2 cellular contexts compared by ENCODE assay signal in genomic region chr1:21628798-21629393, GRCh38.
A peak's percentile ranks its signal among the peaks of the same experiment; 100 is the strongest.
TF ChIP-seq lines count a peak whose summit lies in the region.

No MANE protein-coding gene starts in this region.

TF ChIP-seq in K562, 482 proteins besides CTCF, POLR2A, EP300 and RAD21:
- TF ChIP-seq ZC3H4 (CRISPR knock-in tag; IDR thresholded peaks at IDR 0.05; ENCODE audit: borderline replicate concordance): no peak
- TF ChIP-seq ZNF707 (CRISPR knock-in tag; conservative IDR thresholded peaks at IDR 0.05): no peak
- TF ChIP-seq HNRNPLL (IDR thresholded peaks at IDR 0.05; ENCODE audit: low read depth, low read length, poor library complexity, severe bottlenecking): no peak
- no peak for TF ChIP-seq CEBPZ (IDR thresholded peaks at IDR 0.05; ENCODE audit: borderline replicate concordance, low read depth, low read length)
- TF ChIP-seq ZNF224 (CRISPR knock-in tag; IDR thresholded peaks at IDR 0.05): no peak
- 0 out of 2 replicates have a peak, but pooled peaks have one; percentile 33 for TF ChIP-seq KAT7 (CRISPR knock-in tag; IDR thresholded peaks at IDR 0.05; ENCODE audit: borderline replicate concordance)
- TF ChIP-seq HNRNPL (IDR thresholded peaks at IDR 0.05; ENCODE audit: low read depth, low read length): no peak
- no peak for TF ChIP-seq YY1 (IDR thresholded peaks at IDR 0.05; ENCODE audit: borderline replicate concordance in 1 of 3, control insufficient read depth in 1 of 3, extremely low read depth in 1 of 3, insufficient read depth in 3 of 3, insufficient read length in 1 of 3, insufficient replicate concordance in 2 of 3, low read depth in 1 of 3, low read length in 2 of 3)
- TF ChIP-seq MAZ (CRISPR knock-in tag; conservative IDR thresholded peaks at IDR 0.05 in 1 of 2, IDR thresholded peaks at IDR 0.05 in 1 of 2): peak in 1 of 2 experiments; percentile 25; a peak in 1 of 4 replicates
- no peak for TF ChIP-seq MECOM (CRISPR knock-in tag; IDR thresholded peaks at IDR 0.05)
- TF ChIP-seq ZKSCAN1 (IDR thresholded peaks at IDR 0.05; ENCODE audit: low read depth, low read length): peak; percentile 92
- TF ChIP-seq ID3 (CRISPR knock-in tag; IDR thresholded peaks at IDR 0.05): no peak
- TF ChIP-seq ID3 (tag; IDR thresholded peaks at IDR 0.05): no peak

TF ChIP-seq in SK-N-SH, 30 proteins besides CTCF, POLR2A, EP300 and RAD21:
- no peak for TF ChIP-seq MXI1 (IDR thresholded peaks at IDR 0.05; ENCODE audit: low read depth, low read length)
- no peak for TF ChIP-seq USF1 (IDR thresholded peaks at IDR 0.05; ENCODE audit: borderline replicate concordance, low read depth)
- TF ChIP-seq FOXJ3 (CRISPR knock-in tag; IDR thresholded peaks at IDR 0.05): no peak
- TF ChIP-seq IRF3 (IDR thresholded peaks at IDR 0.05; ENCODE audit: low read depth, low read length): no peak
- TF ChIP-seq RFX5 (IDR thresholded peaks at IDR 0.05; ENCODE audit: low read length): no peak
- TF ChIP-seq TAF1 (IDR thresholded peaks at IDR 0.05; ENCODE audit: borderline replicate concordance, low read depth, low read length): no peak
- TF ChIP-seq REST (IDR thresholded peaks at IDR 0.05; ENCODE audit: low read depth, low read length): no peak
- TF ChIP-seq SMC3 (IDR thresholded peaks at IDR 0.05; ENCODE audit: low read depth, low read length): no peak
- TF ChIP-seq ZBTB33 (IDR thresholded peaks at IDR 0.05; ENCODE audit: borderline replicate concordance, low read depth): no peak
- no peak for TF ChIP-seq RXRA (IDR thresholded peaks at IDR 0.05; ENCODE audit: borderline replicate concordance, low read depth)
- no peak for TF ChIP-seq NRF1 (IDR thresholded peaks at IDR 0.05; ENCODE audit: low read depth, low read length)
- TF ChIP-seq JUND (IDR thresholded peaks at IDR 0.05): no peak
- TF ChIP-seq USF2 (IDR thresholded peaks at IDR 0.05; ENCODE audit: borderline replicate concordance, low read depth, low read length): no peak
- no peak for TF ChIP-seq NFIC (IDR thresholded peaks at IDR 0.05; ENCODE audit: borderline replicate concordance)
- no peak for TF ChIP-seq TCF12 (IDR thresholded peaks at IDR 0.05)
- no peak for TF ChIP-seq SIN3A (IDR thresholded peaks at IDR 0.05; ENCODE audit: borderline replicate concordance, low read depth, low read length)
TF ChIP-seq in SK-N-SH: peak in this region for 0.
